In the genomic region with DNA sequence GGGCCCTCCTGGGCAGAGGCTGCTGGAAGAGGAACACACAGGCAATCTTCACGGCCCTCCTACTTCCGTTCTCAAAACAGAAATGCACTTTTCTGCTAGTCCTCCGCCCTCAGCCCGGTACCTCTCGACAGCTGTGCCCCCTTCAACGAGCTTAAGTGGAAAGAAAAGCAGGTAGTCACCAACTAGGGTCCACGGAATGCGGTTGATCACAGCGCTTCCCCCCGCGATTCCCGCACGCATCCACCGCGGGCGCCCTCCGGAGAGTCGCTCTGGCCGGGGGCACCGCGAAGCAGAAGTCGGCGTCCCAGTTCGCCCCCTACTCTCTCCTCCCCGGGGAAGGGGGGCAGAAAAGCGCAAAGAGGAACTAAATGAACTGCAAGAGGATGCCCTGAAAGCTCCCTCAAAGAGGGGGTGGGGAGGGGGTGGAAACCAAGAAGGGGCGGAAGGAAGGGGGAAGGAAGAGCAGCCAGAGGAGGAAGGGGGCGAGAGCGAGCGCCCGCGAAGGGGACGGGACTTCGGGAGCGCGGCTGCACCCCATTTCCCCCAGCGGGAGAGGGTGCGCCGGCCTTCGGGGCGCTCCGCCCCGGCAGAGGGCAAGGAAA, we compare ENCODE assay signal across 8 cellular contexts. TPM values are rescaled to one million over a fixed set of nuclear protein-coding genes. Genes with fewer than 3 reads are reported as not detected.
A peak's percentile ranks its signal among the peaks of the same experiment; 100 is the strongest.
DNase-seq lines count a peak whose midpoint lies in the region; ATAC-seq lines count a peak whose summit lies in the region.

No MANE protein-coding gene starts in this region.

- DNase-seq in RPMI8226: peak; percentile 72
- peak; percentile 28 for DNase-seq in activated gamma-delta T cell treated with anti-CD3 and anti-CD28 coated beads, Interleukin-2, amount 50 U/mL, for 16 hours (ENCODE audit: low read depth)
- peak; percentile 8 for DNase-seq in foreskin melanocyte
- peak in 45 of 56 donors; percentile 18 to 76 (median 46) for DNase-seq in nucleus accumbens (lab: John Stamatoyannopoulos, UW)

- H2AFZ ChIP-seq in ACC112 (ENCODE audit: low read length, unreplicated experiment): peak overlapping the region; percentile 90

- peaks cover 18% of the 10 kb centered on the region for H3K4me1 ChIP-seq in ACC112 (ENCODE audit: control insufficient read depth, insufficient read depth, low read length, unreplicated experiment)

- peak; percentile 1 for ATAC-seq in GM18519 (IDR thresholded peaks at IDR 0.05; ENCODE audit: low FRiP score, unreplicated experiment)
- ATAC-seq in HG03342 (IDR thresholded peaks at IDR 0.05; ENCODE audit: unreplicated experiment): peak; percentile 0

- H3K36me3 ChIP-seq in ACC112 (ENCODE audit: insufficient read depth, low read length): no peaks in the 10 kb centered on the region

- H3K27me3 ChIP-seq in ACC112 (ENCODE audit: insufficient read depth, low read length): no peaks in the 10 kb centered on the region

- peak overlapping the region; percentile 98 for H3K4me3 ChIP-seq in ACC112 (ENCODE audit: low read depth, low read length)

- peaks cover 56% of the 10 kb centered on the region for H3K79me2 ChIP-seq in ACC112 (ENCODE audit: control insufficient read depth, insufficient read depth, low read length, unreplicated experiment)

- H3K27ac ChIP-seq in ACC112 (ENCODE audit: low read depth, low read length) (peak overlapping the region; percentile 67), temporal lobe (ENCODE audit: low read depth, low read length) (peak overlapping the region; percentile 72)

RNA-seq across cellular contexts. Expression of gene ACAP2, which starts 0.7 kb away (rescaled TPM):
- total RNA-seq in temporal lobe: 115 TPM

Comparison
In these comparisons a context has a peak if more than half of its experiments do, and no peak if none do; other contexts are left out.
1. Peak in every context shown above with its lines: DNase-seq, ATAC-seq, H3K4me3 ChIP-seq and H3K27ac ChIP-seq.
2. DNase-seq: peak in every context shown above with its lines; median percentile 72 in RPMI8226; 46 in nucleus accumbens; 28 in activated gamma-delta T cell treated with anti-CD3 and anti-CD28 coated beads, Interleukin-2, amount 50 U/mL, for 16 hours; 8 in foreskin melanocyte.